ENCODE assay signal across 11 cellular contexts in the genomic region with DNA sequence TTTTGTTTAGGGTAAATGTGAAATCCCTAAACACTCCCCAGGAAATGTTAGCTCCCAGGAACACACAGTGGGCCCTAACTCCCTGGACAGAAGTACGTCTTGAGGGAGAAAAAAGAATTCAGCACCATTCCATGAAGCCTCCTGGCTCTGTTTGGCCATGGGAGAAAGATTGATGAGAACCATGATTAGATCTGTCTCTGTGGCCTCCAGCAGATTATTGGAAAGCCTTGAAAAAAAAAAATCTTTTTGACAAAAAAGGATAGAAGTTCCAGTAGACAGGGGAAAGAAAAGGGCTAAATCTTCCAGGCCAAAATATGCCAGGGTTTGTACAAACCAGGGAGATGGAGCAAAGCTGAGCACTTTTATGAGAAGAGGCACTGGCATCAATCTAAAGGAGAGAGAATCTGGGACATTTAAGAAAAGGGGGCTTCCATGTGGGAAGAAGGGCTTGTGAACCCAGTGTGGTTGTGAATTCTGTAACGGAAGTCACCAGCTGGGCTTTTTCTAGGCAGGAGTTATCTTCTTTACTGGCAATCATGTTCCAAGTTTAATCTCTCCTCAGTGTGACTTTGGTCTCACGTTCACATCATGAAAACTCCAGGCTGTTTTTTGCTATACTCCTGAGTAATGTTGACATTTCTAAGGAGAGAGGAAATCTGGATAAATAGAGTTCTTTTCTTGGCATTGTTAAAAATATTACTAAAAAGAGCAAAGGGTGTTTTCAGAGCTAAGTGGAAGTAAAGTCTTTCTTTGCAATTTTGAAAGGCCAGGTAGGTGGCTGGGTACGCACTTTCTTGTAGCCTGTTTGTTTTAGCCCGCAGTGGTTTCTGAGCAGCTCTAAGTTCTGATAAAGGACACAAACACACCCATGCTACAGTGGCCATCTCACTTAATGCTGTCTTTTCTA.
A peak's percentile ranks its signal among the peaks of the same experiment; 100 is the strongest.
DNase-seq lines count a peak whose midpoint lies in the region; ATAC-seq and TF ChIP-seq lines count a peak whose summit lies in the region.
"Had no signal": no experiment of that assay in that cellular context is flagged by ENCODE, and none has a peak within 500 bp of the region (broad histone marks: within the 10 kb centered on the region; RNA-seq: fewer than 3 reads in every experiment).

No MANE protein-coding gene starts in this region.

- H3K9me3 ChIP-seq in SK-N-SH: no peaks in the 10 kb centered on the region
- no peaks in the 10 kb centered on the region for H3K9me3 ChIP-seq in esophagus (ENCODE audit: control insufficient read depth in 2 of 2, insufficient read depth in 1 of 2, low read depth in 1 of 2, low read length in 1 of 2)
- H3K9me3 ChIP-seq in mucosa of stomach (ENCODE audit: control insufficient read depth, low read length): no peaks in the 10 kb centered on the region
- no peaks in the 10 kb centered on the region for H3K9me3 ChIP-seq in transverse colon

- in situ Hi-C loops in transverse colon (cut with MboI; ENCODE audit: low pct_ligation_motif_present in 1 of 4, low pct_unique_long_range_greater_than_20kb in 1 of 4, low sequenced_read_pairs in 3 of 4): loop anchor here (10.0 to 25.0 kb wide), 8 partner anchors 102 to 578 kb away; no protein-coding TSS in a partner anchor

- no peaks in the 10 kb centered on the region for H3K4me1 Mint-ChIP-seq in glutamatergic neuron (ENCODE audit: low read depth, unreplicated experiment)

- 66% methylated on average over 5 of the region's 5 CpGs for WGBS in SK-N-SH (ENCODE audit: low lambda C conversion rate)
- WGBS in esophagus, 2 donors: 21 to 30% methylated on average over 5 of the region's 5 CpGs
- 40 to 48% methylated on average over 4 to 5 of the region's 5 CpGs for whole genome bisulfite sequencing in transverse colon (ENCODE audit: low coverage in 1 of 2), 2 donors

- ATAC-seq in sciatic nerve: no peak
- ATAC-seq in HG02642 (IDR thresholded peaks at IDR 0.05; ENCODE audit: poor library complexity, unreplicated experiment): no peak
- ATAC-seq: activated naive CD4-positive, alpha-beta T cell treated with anti-CD3 and anti-CD28 coated beads, Interleukin-2, amount 50 U/mL, for 72 hours had no signal

- no peaks in the 10 kb centered on the region for H4K20me1 ChIP-seq in SK-N-SH (ENCODE audit: insufficient read depth)

- H3K36me3 ChIP-seq in SK-N-SH (replicated peaks in 1 of 2; ENCODE audit: control insufficient read depth in 1 of 2, insufficient read depth in 2 of 2, low read length in 1 of 2) (no peaks in the 10 kb centered on the region), esophagus (ENCODE audit: control insufficient read depth in 2 of 2, insufficient read depth in 2 of 2, low read length in 1 of 2) (no peaks in the 10 kb centered on the region), mucosa of stomach (ENCODE audit: control insufficient read depth, insufficient read depth, low read length) (no peaks in the 10 kb centered on the region), transverse colon (no peaks in the 10 kb centered on the region)

- H3K9me3 Mint-ChIP-seq in glutamatergic neuron (ENCODE audit: unreplicated experiment): no peaks in the 10 kb centered on the region
- H3K9me3 Mint-ChIP-seq: activated naive CD4-positive, alpha-beta T cell treated with anti-CD3 and anti-CD28 coated beads, Interleukin-2, amount 50 U/mL, for 72 hours had no signal

- DNase-seq in SK-N-SH: no peak
- DNase-seq in transverse colon: no peak
- no peak for DNase-seq in sciatic nerve (ENCODE audit: low spot score)
- no peak for DNase-seq in HK-2 (ENCODE audit: unreplicated experiment)
- DNase-seq in glutamatergic neuron: no peak
- DNase-seq: head of caudate nucleus, NCI-H524 had no signal

- TF ChIP-seq CTCF in SK-N-SH (IDR thresholded peaks at IDR 0.05) (no peak), transverse colon (IDR thresholded peaks at IDR 0.05) (no peak), glutamatergic neuron (IDR thresholded peaks at IDR 0.05; ENCODE audit: partially characterized antibody, unreplicated experiment) (no peak)

- CTCF ChIA-PET in SK-N-SH (lab: Yijun Ruan, JAX): interaction anchor here (0.7 to 19.5 kb wide), 13 partner anchors 8 to 573 kb away, joined by 3 to 232 read pairs (median 4); no protein-coding TSS in a partner anchor

- no peak for TF ChIP-seq POLR2A in transverse colon (IDR thresholded peaks at IDR 0.05)

- no peaks in the 10 kb centered on the region for H3K27me3 Mint-ChIP-seq in glutamatergic neuron (ENCODE audit: unreplicated experiment)

- H3K36me3 Mint-ChIP-seq in glutamatergic neuron (ENCODE audit: unreplicated experiment): no peaks in the 10 kb centered on the region
- H3K36me3 Mint-ChIP-seq: activated naive CD4-positive, alpha-beta T cell treated with anti-CD3 and anti-CD28 coated beads, Interleukin-2, amount 50 U/mL, for 72 hours had no signal

- peak overlapping the region; percentile 1; the same call in 1 of the 2 replicates for H3K9ac ChIP-seq in SK-N-SH
- H3K9ac ChIP-seq in mucosa of stomach (ENCODE audit: low read length): peak overlapping the region; percentile 3

- POLR2A ChIA-PET in SK-N-SH (lab: Yijun Ruan, JAX): no interaction called here

- no peaks in the 10 kb centered on the region for H3K27me3 ChIP-seq in SK-N-SH (ENCODE audit: insufficient read depth)
- H3K27me3 ChIP-seq in esophagus (ENCODE audit: control insufficient read depth in 1 of 2, insufficient read depth in 2 of 2, low read length in 2 of 2): no peaks in the 10 kb centered on the region
- H3K27me3 ChIP-seq in mucosa of stomach (ENCODE audit: control insufficient read depth, insufficient read depth, low read length): no peaks in the 10 kb centered on the region
- no peaks in the 10 kb centered on the region for H3K27me3 ChIP-seq in transverse colon

- H3K27ac ChIP-seq in SK-N-SH (ENCODE audit: low read depth in 2 of 2, low read length in 1 of 2) (peak overlapping the region; percentile 65 to 92; a peak in 3 of 4 replicates), esophagus (ENCODE audit: low read depth in 2 of 2, low read length in 1 of 2) (peak overlapping the region; percentile 81 to 88), transverse colon (peak overlapping the region; percentile 84 to 87 (median 86))

- H3K4me3 ChIP-seq in SK-N-SH (ENCODE audit: low read depth in 2 of 2, low read length in 1 of 2) (no peak overlapping the region), esophagus (ENCODE audit: low read depth in 1 of 2, low read length in 2 of 2) (no peak overlapping the region), mucosa of stomach (ENCODE audit: low read length) (no peak overlapping the region), transverse colon (no peak overlapping the region)

- no peaks in the 10 kb centered on the region for H3K79me2 ChIP-seq in SK-N-SH (ENCODE audit: insufficient read depth)

- peaks cover 11 to 61% of the 10 kb centered on the region in 2 experiments for H3K4me1 ChIP-seq in SK-N-SH (ENCODE audit: control insufficient read depth in 1 of 2, insufficient read depth in 2 of 2, low read depth in 1 of 2, low read length in 1 of 2)
- peaks cover 5 to 15% of the 10 kb centered on the region in 2 donors for H3K4me1 ChIP-seq in esophagus (ENCODE audit: control insufficient read depth in 2 of 2, insufficient read depth in 2 of 2, low read length in 1 of 2)
- H3K4me1 ChIP-seq in mucosa of stomach (ENCODE audit: control insufficient read depth, insufficient read depth, low read length): peaks cover 88% of the 10 kb centered on the region
- peaks cover 75 to 100% (median 90%) of the 10 kb centered on the region in 4 donors for H3K4me1 ChIP-seq in transverse colon

- peaks cover 18% of the 10 kb centered on the region for H3F3A ChIP-seq in SK-N-SH (replicated peaks; ENCODE audit: insufficient read depth)

- H3K4me2 ChIP-seq in SK-N-SH: 0 out of 2 replicates have a peak overlapping the region, but pooled peaks have one; percentile 4

- peak overlapping the region; percentile 44; the same call in 1 of the 2 replicates for H2AFZ ChIP-seq in SK-N-SH (ENCODE audit: low read depth)

- H3K4me3 Mint-ChIP-seq in glutamatergic neuron (ENCODE audit: unreplicated experiment): no peak overlapping the region

- no peak overlapping the region for H3K27ac Mint-ChIP-seq in glutamatergic neuron (ENCODE audit: unreplicated experiment)
- H3K27ac Mint-ChIP-seq: activated naive CD4-positive, alpha-beta T cell treated with anti-CD3 and anti-CD28 coated beads, Interleukin-2, amount 50 U/mL, for 72 hours had no signal

- intact Hi-C loops in transverse colon (cut with DNase I; ENCODE audit: low total_unique reads): loop anchor here (5.0 to 10.0 kb wide), 6 partner anchors 102 to 546 kb away; a partner anchor contains a TSS
- intact Hi-C loops in sciatic nerve (cut with DNase I): loop anchor here (5.0 kb wide), 1 partner anchor 571 kb away; no protein-coding TSS in a partner anchor

- H3K9me2 ChIP-seq in SK-N-SH: no peaks in the 10 kb centered on the region

- no peak for TF ChIP-seq RAD21 in SK-N-SH (IDR thresholded peaks at IDR 0.05; ENCODE audit: low read length)

- TF ChIP-seq EP300 in SK-N-SH (IDR thresholded peaks at IDR 0.05; ENCODE audit: borderline replicate concordance in 1 of 2, low read depth in 1 of 2, low read length in 1 of 2): peak in 1 of 2 experiments; percentile 26; a peak in 1 of 4 replicates
- TF ChIP-seq EP300 in transverse colon (IDR thresholded peaks at IDR 0.05; ENCODE audit: low read depth): no peak

TF ChIP-seq in SK-N-SH, 30 proteins besides CTCF, POLR2A, EP300 and RAD21 (continues in another document):
- TF ChIP-seq, protein P1, sequence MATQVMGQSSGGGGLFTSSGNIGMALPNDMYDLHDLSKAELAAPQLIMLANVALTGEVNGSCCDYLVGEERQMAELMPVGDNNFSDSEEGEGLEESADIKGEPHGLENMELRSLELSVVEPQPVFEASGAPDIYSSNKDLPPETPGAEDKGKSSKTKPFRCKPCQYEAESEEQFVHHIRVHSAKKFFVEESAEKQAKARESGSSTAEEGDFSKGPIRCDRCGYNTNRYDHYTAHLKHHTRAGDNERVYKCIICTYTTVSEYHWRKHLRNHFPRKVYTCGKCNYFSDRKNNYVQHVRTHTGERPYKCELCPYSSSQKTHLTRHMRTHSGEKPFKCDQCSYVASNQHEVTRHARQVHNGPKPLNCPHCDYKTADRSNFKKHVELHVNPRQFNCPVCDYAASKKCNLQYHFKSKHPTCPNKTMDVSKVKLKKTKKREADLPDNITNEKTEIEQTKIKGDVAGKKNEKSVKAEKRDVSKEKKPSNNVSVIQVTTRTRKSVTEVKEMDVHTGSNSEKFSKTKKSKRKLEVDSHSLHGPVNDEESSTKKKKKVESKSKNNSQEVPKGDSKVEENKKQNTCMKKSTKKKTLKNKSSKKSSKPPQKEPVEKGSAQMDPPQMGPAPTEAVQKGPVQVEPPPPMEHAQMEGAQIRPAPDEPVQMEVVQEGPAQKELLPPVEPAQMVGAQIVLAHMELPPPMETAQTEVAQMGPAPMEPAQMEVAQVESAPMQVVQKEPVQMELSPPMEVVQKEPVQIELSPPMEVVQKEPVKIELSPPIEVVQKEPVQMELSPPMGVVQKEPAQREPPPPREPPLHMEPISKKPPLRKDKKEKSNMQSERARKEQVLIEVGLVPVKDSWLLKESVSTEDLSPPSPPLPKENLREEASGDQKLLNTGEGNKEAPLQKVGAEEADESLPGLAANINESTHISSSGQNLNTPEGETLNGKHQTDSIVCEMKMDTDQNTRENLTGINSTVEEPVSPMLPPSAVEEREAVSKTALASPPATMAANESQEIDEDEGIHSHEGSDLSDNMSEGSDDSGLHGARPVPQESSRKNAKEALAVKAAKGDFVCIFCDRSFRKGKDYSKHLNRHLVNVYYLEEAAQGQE (IDR thresholded peaks at IDR 0.05; ENCODE audit: low read depth, low read length): no peak
- TF ChIP-seq SMC3 (IDR thresholded peaks at IDR 0.05; ENCODE audit: low read depth, low read length): peak; percentile 22; the same call in 1 of the 2 replicates
